Comparison of ENCODE assay signal across 9 cellular contexts in genomic region chr3:123421353-123422174, GRCh38. TPM values are rescaled to one million over a fixed set of nuclear protein-coding genes. Genes with fewer than 3 reads are reported as not detected.
DNase-seq lines count a peak whose midpoint lies in the region; ATAC-seq lines count a peak whose summit lies in the region.
"Had no signal": no experiment of that assay in that cellular context is flagged by ENCODE, and none has a peak within 500 bp of the region (broad histone marks: within the 10 kb centered on the region; RNA-seq: fewer than 3 reads in every experiment).

No MANE protein-coding gene starts in this region.

- 35% methylated on average over 6 of the region's 6 CpGs for WGBS in right cardiac atrium

- H3K27me3 ChIP-seq in adipocyte (replicated peaks; ENCODE audit: control insufficient read depth, insufficient read depth, low read length) = peaks cover 45% of the 10 kb centered on the region
- H3K27me3 ChIP-seq in right cardiac atrium (ENCODE audit: control insufficient read depth, insufficient read depth) = no peaks in the 10 kb centered on the region
- H3K27me3 ChIP-seq in H7 (ENCODE audit: control insufficient read depth, insufficient read depth, low read length) = no peaks in the 10 kb centered on the region

- no peak for ATAC-seq in right cardiac atrium
- ATAC-seq in HG03025 (IDR thresholded peaks at IDR 0.05; ENCODE audit: low FRiP score, unreplicated experiment) = no peak

- peak overlapping the region; percentile 80 for H3K27ac ChIP-seq in right cardiac atrium (ENCODE audit: low read length)

- intact Hi-C loops in right cardiac atrium (cut with DNase I) = no loop called here

- peak; percentile 58 for DNase-seq in NCI-H2171 treated with DMSO at 0.1 percent for 48 hours (lab: John Stamatoyannopoulos, UW)
- no peak for DNase-seq in NCI-H2171 (lab: John Stamatoyannopoulos, UW)
- peak; percentile 17 for DNase-seq in adipocyte (ENCODE audit: low read depth)
- DNase-seq in right cardiac atrium = peak; percentile 43 to 83 (median 71)
- peak; percentile 76 for DNase-seq in superior temporal gyrus (ENCODE audit: extremely low spot score)
- DNase-seq in H7 = no peak
- DNase-seq in MV-4-11 (lab: John Stamatoyannopoulos, UW) = no peak
- DNase-seq: ACHN had no signal

- H3K9me3 ChIP-seq in adipocyte (ENCODE audit: control insufficient read depth, low read length) (peaks cover 8% of the 10 kb centered on the region), right cardiac atrium (ENCODE audit: control insufficient read depth, low read length) (no peaks in the 10 kb centered on the region)

- H3K9ac ChIP-seq in adipocyte (ENCODE audit: low read length) = no peak overlapping the region

- no peak overlapping the region for H3K4me3 ChIP-seq in adipocyte (ENCODE audit: low read length)
- no peak overlapping the region for H3K4me3 ChIP-seq in right cardiac atrium (ENCODE audit: low read length)
- no peak overlapping the region for H3K4me3 ChIP-seq in H7 (ENCODE audit: insufficient read depth, low read depth, low read length)

- no peaks in the 10 kb centered on the region for H3K36me3 ChIP-seq in adipocyte (ENCODE audit: control insufficient read depth, insufficient read depth, low read length, severe bottlenecking)
- H3K36me3 ChIP-seq in H7 (replicated peaks; ENCODE audit: control insufficient read depth, insufficient read depth, low read length) = no peaks in the 10 kb centered on the region

- H3K4me1 ChIP-seq in adipocyte (ENCODE audit: control insufficient read depth, insufficient read depth, low read length) (peaks cover 19% of the 10 kb centered on the region), right cardiac atrium (ENCODE audit: control insufficient read depth, insufficient read depth, low read length) (peaks cover 13% of the 10 kb centered on the region)

RNA-seq across cellular contexts. Expression of gene ADCY5, which starts 27.3 kb away (rescaled TPM):
- 100 to 1,000 TPM; 125 to 220 (median 210) TPM for total RNA-seq in right cardiac atrium
- polyA plus RNA-seq in right cardiac atrium = 90.4 TPM
- total RNA-seq in H7 (2014; rRNA removed; shearing (Covaris generic)) = 2.4 and 5.1 TPM in 2 replicates

Comparison
In these comparisons a context has a peak if more than half of its experiments do, and no peak if none do; other contexts are left out.
1. DNase-seq: peak in NCI-H2171 treated with DMSO at 0.1 percent for 48 hours (single experiment), adipocyte (single experiment), right cardiac atrium (3 of 3) and superior temporal gyrus (single experiment); none in NCI-H2171 (single experiment), H7 (single experiment) and MV-4-11 (single experiment).
2. RNA of gene ADCY5, which starts 27.3 kb away (total RNA-seq): 125 to 220 TPM in right cardiac atrium; 2.4 to 5.1 TPM in H7; every median in the first group is over 10 times any median in the second.